12 cellular contexts compared by ENCODE assay signal in genomic region chr7:55469271-55469681, GRCh38.
DNase-seq lines count a peak whose midpoint lies in the region; ATAC-seq and TF ChIP-seq lines count a peak whose summit lies in the region.
"Had no signal": no experiment of that assay in that cellular context is flagged by ENCODE, and none has a peak within 500 bp of the region (broad histone marks: within the 10 kb centered on the region; RNA-seq: fewer than 3 reads in every experiment).

No MANE protein-coding gene starts in this region.

- H3K9me3 ChIP-seq in ectodermal cell (ENCODE audit: control insufficient read depth, low read length), result no peaks in the 10 kb centered on the region
- no peaks in the 10 kb centered on the region for H3K9me3 ChIP-seq in esophagus muscularis mucosa
- H3K9me3 ChIP-seq: heart right ventricle, ovary had no signal

- no peak overlapping the region for H3K4me3 Mint-ChIP-seq in activated naive CD4-positive, alpha-beta T cell treated with anti-CD3 and anti-CD28 coated beads for 36 hours
- peak overlapping the region; percentile 28 for H3K4me3 Mint-ChIP-seq in T-helper 1 cell treated with Interleukin-12 subunit alpha and Interleukin-12 subunit beta and Interleukin-4 antibody, amounts not matched to agents 30 μg/mL and 1 μg/mL, for 36 hours

- peaks cover 6% of the 10 kb centered on the region for H3K9me3 Mint-ChIP-seq in activated naive CD4-positive, alpha-beta T cell treated with anti-CD3 and anti-CD28 coated beads for 36 hours
- H3K9me3 Mint-ChIP-seq in T-helper 1 cell treated with Interleukin-12 subunit alpha and Interleukin-12 subunit beta and Interleukin-4 antibody, amounts not matched to agents 30 μg/mL and 1 μg/mL, for 36 hours, result peaks cover 9% of the 10 kb centered on the region

- no peaks in the 10 kb centered on the region for H3K27me3 Mint-ChIP-seq in activated naive CD4-positive, alpha-beta T cell treated with anti-CD3 and anti-CD28 coated beads for 36 hours (ENCODE audit: low read depth)
- H3K27me3 Mint-ChIP-seq in T-helper 1 cell treated with Interleukin-12 subunit alpha and Interleukin-12 subunit beta and Interleukin-4 antibody, amounts not matched to agents 30 μg/mL and 1 μg/mL, for 36 hours (ENCODE audit: low read depth), result no peaks in the 10 kb centered on the region

- WGBS in ectodermal cell, 2 experiments, result 90 to 95% methylated on average over 2 of the region's 2 CpGs
- 72% methylated on average over 2 of the region's 2 CpGs for WGBS in esophagus muscularis mucosa

- H3K36me3 ChIP-seq in ectodermal cell (ENCODE audit: control insufficient read depth, insufficient read depth, low read length) (no peaks in the 10 kb centered on the region), esophagus muscularis mucosa (peaks cover 0 to 67% (median 22%) of the 10 kb centered on the region in 4 donors)
- H3K36me3 ChIP-seq: ovary had no signal

- H3K4me1 ChIP-seq in ectodermal cell (ENCODE audit: control insufficient read depth, insufficient read depth, low read length) (no peaks in the 10 kb centered on the region), esophagus muscularis mucosa (no peaks in the 10 kb centered on the region)

- H3K27me3 ChIP-seq in ectodermal cell (ENCODE audit: control insufficient read depth, insufficient read depth, low read length, poor library complexity, severe bottlenecking) (no peaks in the 10 kb centered on the region), esophagus muscularis mucosa (no peaks in the 10 kb centered on the region)
- H3K27me3 ChIP-seq: heart right ventricle, ovary had no signal

- H3K27ac ChIP-seq in ectodermal cell (ENCODE audit: insufficient read depth, low read depth, low read length, poor library complexity, severe bottlenecking), result peak overlapping the region; percentile 26
- peak overlapping the region; percentile 39 for H3K27ac ChIP-seq in substantia nigra (ENCODE audit: low read depth, low read length, poor library complexity, severe bottlenecking)
- no peak overlapping the region for H3K27ac ChIP-seq in esophagus muscularis mucosa (replicated peaks in 1 of 4)
- H3K27ac ChIP-seq: ovary had no signal

- TF ChIP-seq EP300 in esophagus muscularis mucosa (IDR thresholded peaks at IDR 0.05), result no peak

- TF ChIP-seq CTCF in esophagus muscularis mucosa (IDR thresholded peaks at IDR 0.05), result no peak

- H3K4me3 ChIP-seq in ectodermal cell (ENCODE audit: insufficient read depth, low read depth, low read length), result no peak overlapping the region
- no peak overlapping the region for H3K4me3 ChIP-seq in esophagus muscularis mucosa
- H3K4me3 ChIP-seq: heart right ventricle, ovary had no signal

- no peak for ATAC-seq in HG03280 (IDR thresholded peaks at IDR 0.05; ENCODE audit: unreplicated experiment)

- CTCF ChIA-PET in activated naive CD4-positive, alpha-beta T cell treated with anti-CD3 and anti-CD28 coated beads for 36 hours (lab: Charles Lee), result interaction anchor here (0.8 to 1.8 kb wide), 3 partner anchors 54 to 123 kb away, joined by 3 to 7 read pairs (median 5); no protein-coding TSS in a partner anchor

- intact Hi-C loops in activated naive CD4-positive, alpha-beta T cell treated with anti-CD3 and anti-CD28 coated beads for 36 hours (cut with micrococcal nuclease), result loop anchor here (1.0 to 5.0 kb wide), 7 partner anchors 13 to 102 kb away; partner anchors contain the start of gene LANCL2
- intact Hi-C loops in esophagus muscularis mucosa (cut with DNase I), result no loop called here

- peaks cover 44% of the 10 kb centered on the region for H3K36me3 Mint-ChIP-seq in activated naive CD4-positive, alpha-beta T cell treated with anti-CD3 and anti-CD28 coated beads for 36 hours (ENCODE audit: low read depth)
- H3K36me3 Mint-ChIP-seq in T-helper 1 cell treated with Interleukin-12 subunit alpha and Interleukin-12 subunit beta and Interleukin-4 antibody, amounts not matched to agents 30 μg/mL and 1 μg/mL, for 36 hours (ENCODE audit: low read depth), result peaks cover 53% of the 10 kb centered on the region

- TF ChIP-seq POLR2A in esophagus muscularis mucosa (IDR thresholded peaks at IDR 0.05; ENCODE audit: low read depth), result no peak

- H3K27ac Mint-ChIP-seq in activated naive CD4-positive, alpha-beta T cell treated with anti-CD3 and anti-CD28 coated beads for 36 hours, result peak overlapping the region; percentile 83
- peak overlapping the region; percentile 73 for H3K27ac Mint-ChIP-seq in T-helper 1 cell treated with Interleukin-12 subunit alpha and Interleukin-12 subunit beta and Interleukin-4 antibody, amounts not matched to agents 30 μg/mL and 1 μg/mL, for 36 hours

- peak; percentile 53 for DNase-seq in activated naive CD4-positive, alpha-beta T cell treated with anti-CD3 and anti-CD28 coated beads for 36 hours
- DNase-seq in activated naive CD4-positive, alpha-beta T cell treated with Interleukin-2 at 50 U/mL for 16 hours, result no peak
- DNase-seq in substantia nigra (lab: John Stamatoyannopoulos, UW) (peak in 15 of 49 donors; percentile 12 to 46 (median 22)), kidney glomerular epithelial cell (lab: John Stamatoyannopoulos, UW) (no peak), esophagus muscularis mucosa (ENCODE audit: extremely low spot score) (no peak)
- DNase-seq: GDM1, heart right ventricle, KBM-7, ovary had no signal

- H3K4me1 Mint-ChIP-seq in activated naive CD4-positive, alpha-beta T cell treated with anti-CD3 and anti-CD28 coated beads for 36 hours (ENCODE audit: low read depth), result peaks cover 72% of the 10 kb centered on the region
- peaks cover 48% of the 10 kb centered on the region for H3K4me1 Mint-ChIP-seq in T-helper 1 cell treated with Interleukin-12 subunit alpha and Interleukin-12 subunit beta and Interleukin-4 antibody, amounts not matched to agents 30 μg/mL and 1 μg/mL, for 36 hours (ENCODE audit: low read depth)

Comparison
In these comparisons a context has a peak if more than half of its experiments do, and no peak if none do; other contexts are left out.
1. H3K27ac ChIP-seq: peak in ectodermal cell (single experiment) and substantia nigra (single experiment); none in esophagus muscularis mucosa (0 of 4).